In genomic region chr5:35861718-35862117, GRCh38 we compare ENCODE assay signal across 16 cellular contexts. TPM values are rescaled to one million over a fixed set of nuclear protein-coding genes. Genes with fewer than 3 reads are reported as not detected.
DNase-seq lines count a peak whose midpoint lies in the region; ATAC-seq, FAIRE-seq and TF ChIP-seq lines count a peak whose summit lies in the region.
"Had no signal": no experiment of that assay in that cellular context is flagged by ENCODE, and none has a peak within 500 bp of the region (broad histone marks: within the 10 kb centered on the region; RNA-seq: fewer than 3 reads in every experiment).

No MANE protein-coding gene starts in this region.

- DNase-seq in activated naive CD4-positive, alpha-beta T cell treated with anti-CD3 and anti-CD28 coated beads, Interleukin-2, amount 10 ng/mL, durations not matched to agents 7 days and 5 days: no peak
- DNase-seq in activated naive CD4-positive, alpha-beta T cell (lab: John Stamatoyannopoulos, UW): no peak
- DNase-seq in Peyer's patch (no peak), K562 (ENCODE audit: extremely low read depth in 1 of 4, low spot score in 3 of 4) (no peak), GM12891 (ENCODE audit: insufficient read length, low spot score) (no peak), HAP-1 (ENCODE audit: low spot score in 2 of 2) (no peak), activated gamma-delta T cell (lab: John Stamatoyannopoulos, UW) (no peak)
- no peak for DNase-seq in stimulated activated effector memory CD8-positive, alpha-beta T cell treated with anti-CD3 and anti-CD28 coated beads, Interleukin-12 subunit alpha, Interleukin-12 subunit beta, amount 100 ng/mL, for 72 hours (ENCODE audit: low spot score in 2 of 2)
- DNase-seq: DMS53; left ventricle myocardium inferior; NCI-H2029; NCI-H526; stimulated activated CD4-positive, alpha-beta T cell treated with anti-CD3 and anti-CD28 coated beads, Interleukin-4, amount 100 ng/mL, for 1 hour; SW 1271 had no signal

- no peak for TF ChIP-seq RAD21 in K562 (CRISPR knock-in tag; conservative IDR thresholded peaks at IDR 0.05 in 1 of 2, IDR thresholded peaks at IDR 0.05 in 1 of 2)

- 0% methylated on average over 1 of the region's 1 CpG for WGBS in K562 (ENCODE audit: insufficient coverage, low coverage, missing lambda C conversion rate)

- FAIRE-seq in K562 (lab: Jason Lieb, UNC): no peak
- no peak for FAIRE-seq in GM12891 (lab: Jason Lieb, UNC)

- no TSS peak for BruUV-seq in K562 (replicated peaks; lab: Mats Ljungman, UMichigan)

- peak overlapping the region; percentile 90 for H3K4me3 Mint-ChIP-seq in activated naive CD4-positive, alpha-beta T cell treated with anti-CD3 and anti-CD28 coated beads, Interleukin-2, amount 10 ng/mL, durations not matched to agents 7 days and 5 days
- H3K4me3 Mint-ChIP-seq in stimulated activated effector memory CD8-positive, alpha-beta T cell treated with anti-CD3 and anti-CD28 coated beads, Interleukin-12 subunit alpha, Interleukin-12 subunit beta, amount 100 ng/mL, for 72 hours: peak overlapping the region; percentile 68
- H3K4me3 Mint-ChIP-seq: nephron had no signal

- H3K27me3 Mint-ChIP-seq in activated naive CD4-positive, alpha-beta T cell treated with anti-CD3 and anti-CD28 coated beads, Interleukin-2, amount 10 ng/mL, durations not matched to agents 7 days and 5 days: no peaks in the 10 kb centered on the region

- no peak for TF ChIP-seq POLR2A in Peyer's patch (IDR thresholded peaks at IDR 0.05)
- no peak for TF ChIP-seq POLR2A in K562 (conservative IDR thresholded peaks at IDR 0.05)
- no peak for TF ChIP-seq POLR2A in GM12891 (IDR thresholded peaks at IDR 0.05; ENCODE audit: low read depth, low read length)

- peaks cover 15% of the 10 kb centered on the region for H3K9me3 Mint-ChIP-seq in activated naive CD4-positive, alpha-beta T cell treated with anti-CD3 and anti-CD28 coated beads, Interleukin-2, amount 10 ng/mL, durations not matched to agents 7 days and 5 days
- no peaks in the 10 kb centered on the region for H3K9me3 Mint-ChIP-seq in stimulated activated effector memory CD8-positive, alpha-beta T cell treated with anti-CD3 and anti-CD28 coated beads, Interleukin-12 subunit alpha, Interleukin-12 subunit beta, amount 100 ng/mL, for 72 hours

- H4K20me1 ChIP-seq in K562 (replicated peaks; ENCODE audit: control insufficient read depth, insufficient read depth, low read length): no peaks in the 10 kb centered on the region

- no peak for ATAC-seq in K562
- no peak for ATAC-seq in stimulated activated effector memory CD8-positive, alpha-beta T cell treated with anti-CD3 and anti-CD28 coated beads, Interleukin-12 subunit alpha, Interleukin-12 subunit beta, amount 100 ng/mL, for 72 hours

- peak overlapping the region in 3 of 4 donors; percentile 31 to 38 (median 38) for H3K4me3 ChIP-seq in Peyer's patch
- no peak overlapping the region for H3K4me3 ChIP-seq in K562
- H3K4me3 ChIP-seq in HAP-1: no peak overlapping the region
- H3K4me3 ChIP-seq: left ventricle myocardium inferior, right atrium auricular region had no signal

- in situ Hi-C loops in K562 (cut with MboI): no loop called here
- in situ Hi-C loops in HAP-1 (cut with MboI; ENCODE audit: low sequenced_read_pairs): no loop called here

- TF ChIP-seq EP300 in K562 (IDR thresholded peaks at IDR 0.05; ENCODE audit: low read length): no peak

- TF ChIP-seq CTCF in Peyer's patch (IDR thresholded peaks at IDR 0.05) (no peak), K562 (IDR thresholded peaks at IDR 0.05 in 2 of 3, conservative IDR thresholded peaks at IDR 0.05 in 1 of 3; ENCODE audit: insufficient read depth in 2 of 3, low read depth in 1 of 3, low read length in 3 of 3) (no peak)

- H3K9me3 ChIP-seq in Peyer's patch (no peaks in the 10 kb centered on the region), K562 (replicated peaks; ENCODE audit: control insufficient read depth, insufficient read depth, low read depth, low read length) (no peaks in the 10 kb centered on the region), HAP-1 (peaks cover 4% of the 10 kb centered on the region; the same call in 1 of the 2 replicates)
- H3K9me3 ChIP-seq: right atrium auricular region had no signal

- H3K36me3 ChIP-seq in Peyer's patch (no peaks in the 10 kb centered on the region), K562 (ENCODE audit: control insufficient read depth, insufficient read depth, low read length) (no peaks in the 10 kb centered on the region), HAP-1 (replicated peaks) (no peaks in the 10 kb centered on the region)
- H3K36me3 ChIP-seq: left ventricle myocardium inferior, right atrium auricular region had no signal

- POLR2A ChIA-PET in K562 (lab: Yijun Ruan, JAX): no interaction called here

- H3K27ac Mint-ChIP-seq in activated naive CD4-positive, alpha-beta T cell treated with anti-CD3 and anti-CD28 coated beads, Interleukin-2, amount 10 ng/mL, durations not matched to agents 7 days and 5 days: peak overlapping the region; percentile 87
- peak overlapping the region; percentile 92 for H3K27ac Mint-ChIP-seq in stimulated activated effector memory CD8-positive, alpha-beta T cell treated with anti-CD3 and anti-CD28 coated beads, Interleukin-12 subunit alpha, Interleukin-12 subunit beta, amount 100 ng/mL, for 72 hours
- H3K27ac Mint-ChIP-seq: nephron had no signal

- no peak overlapping the region for H3K9ac ChIP-seq in K562 (ENCODE audit: insufficient read depth in 1 of 2, low read depth in 2 of 2, low read length in 2 of 2)

- H3K79me2 ChIP-seq in K562 (ENCODE audit: control insufficient read depth, insufficient read depth, low read length): no peaks in the 10 kb centered on the region

- H3K4me2 ChIP-seq in K562 (ENCODE audit: insufficient read depth, low read length): no peak overlapping the region

- H3K27me3 ChIP-seq in Peyer's patch (no peaks in the 10 kb centered on the region), K562 (ENCODE audit: control insufficient read depth in 2 of 2, insufficient read depth in 2 of 2, low read length in 2 of 2) (no peaks in the 10 kb centered on the region), HAP-1 (ENCODE audit: low read depth) (no peaks in the 10 kb centered on the region)
- H3K27me3 ChIP-seq: right atrium auricular region had no signal

- H3K4me1 Mint-ChIP-seq in activated naive CD4-positive, alpha-beta T cell treated with anti-CD3 and anti-CD28 coated beads, Interleukin-2, amount 10 ng/mL, durations not matched to agents 7 days and 5 days: peaks cover 66% of the 10 kb centered on the region
- peaks cover 65% of the 10 kb centered on the region for H3K4me1 Mint-ChIP-seq in stimulated activated effector memory CD8-positive, alpha-beta T cell treated with anti-CD3 and anti-CD28 coated beads, Interleukin-12 subunit alpha, Interleukin-12 subunit beta, amount 100 ng/mL, for 72 hours

- H2AFZ ChIP-seq in K562 (ENCODE audit: low read depth, low read length): no peak overlapping the region

- intact Hi-C loops in K562 (cut with micrococcal nuclease): no loop called here

- no peaks in the 10 kb centered on the region for H3K9me1 ChIP-seq in K562 (ENCODE audit: control insufficient read depth, insufficient read depth, low read length)

- peak overlapping the region; percentile 7 to 71 (median 59) for H3K27ac ChIP-seq in Peyer's patch
- no peak overlapping the region for H3K27ac ChIP-seq in K562 (ENCODE audit: extremely low read depth, low read depth, low read length)
- H3K27ac ChIP-seq: left ventricle myocardium inferior, right atrium auricular region had no signal

- CTCF ChIA-PET in activated naive CD4-positive, alpha-beta T cell treated with anti-CD3 and anti-CD28 coated beads, Interleukin-2, amount 10 ng/mL, durations not matched to agents 7 days and 5 days (lab: Charles Lee): interaction anchor here (1.5 to 3.6 kb wide), 4 partner anchors 62 to 210 kb away, joined by 3 to 21 read pairs (median 12); no protein-coding TSS in a partner anchor
- CTCF ChIA-PET in K562 (lab: Yijun Ruan, JAX; ENCODE audit: low intra/inter-chr PET ratio): no interaction called here

- peaks cover 87% of the 10 kb centered on the region for H3K36me3 Mint-ChIP-seq in activated naive CD4-positive, alpha-beta T cell treated with anti-CD3 and anti-CD28 coated beads, Interleukin-2, amount 10 ng/mL, durations not matched to agents 7 days and 5 days
- H3K36me3 Mint-ChIP-seq in stimulated activated effector memory CD8-positive, alpha-beta T cell treated with anti-CD3 and anti-CD28 coated beads, Interleukin-12 subunit alpha, Interleukin-12 subunit beta, amount 100 ng/mL, for 72 hours: peaks cover 95% of the 10 kb centered on the region

- H3K4me1 ChIP-seq in Peyer's patch (no peaks in the 10 kb centered on the region), K562 (replicated peaks in 1 of 2; ENCODE audit: control insufficient read depth in 2 of 2, insufficient read depth in 2 of 2, low read length in 2 of 2) (no peaks in the 10 kb centered on the region), HAP-1 (peaks cover 42% of the 10 kb centered on the region)
- H3K4me1 ChIP-seq: left ventricle myocardium inferior, right atrium auricular region had no signal

TF ChIP-seq in K562, 482 proteins besides CTCF, POLR2A, EP300 and RAD21:
- peak; percentile 58 for TF ChIP-seq RFX1 (IDR thresholded peaks at IDR 0.05)
- no peak for TF ChIP-seq ZNF57 (CRISPR knock-in tag; IDR thresholded peaks at IDR 0.05)

TF ChIP-seq in GM12891, 5 proteins besides CTCF, POLR2A, EP300 and RAD21 (continues in another document):
- no peak for TF ChIP-seq TAF1 (IDR thresholded peaks at IDR 0.05; ENCODE audit: low read depth, low read length)
- TF ChIP-seq PAX5 (IDR thresholded peaks at IDR 0.05; ENCODE audit: insufficient read depth, low read length, severe bottlenecking): no peak

RNA-seq across cellular contexts. Expression of gene IL7R, which starts 5.0 kb away (rescaled TPM):
- total RNA-seq in Peyer's patch: 100 to 1,000 TPM in 1 of 4 donors, 10 to 100 TPM in 3; 36.8 to 101 (median 59.4) TPM
- total RNA-seq in K562 (2011; cell fraction: chromatin; rRNA removed; ENCODE audit: low replicate concordance): 0.69 and 0.74 TPM in 2 replicates
- 0.17 TPM in 1 of 2 replicates, not detected in the other for total RNA-seq in K562 (2011; cell fraction: nucleolus; rRNA removed)
- 0.07 and 0.61 TPM in 2 replicates for total RNA-seq in K562 (2011; cell fraction: nucleoplasm; rRNA removed)
- total RNA-seq in K562 (2014; rRNA removed): not detected in 2 replicates
- 0.07 TPM in 1 of 2 replicates, not detected in the other for total RNA-seq in K562 (2014; rRNA removed; fragmentation: Illumina TruSeq; extraction: Trizol)
- total RNA-seq in K562 (2015; rRNA removed; fragmentation: Illumina TruSeq; extraction: Trizol): 0.04 TPM in 1 of 2 replicates, not detected in the other
- total RNA-seq in K562 (2021): 0.98 and 1.1 TPM in 2 replicates
- 0.14 TPM in 1 of 2 replicates, not detected in the other for polyA plus RNA-seq in K562 (2011; rRNA removed)
- polyA plus RNA-seq in K562 (2011; cell fraction: cytosol; rRNA removed): 0.10 and 0.13 TPM in 2 replicates
- 0.03 TPM in 1 of 2 replicates, not detected in the other for polyA plus RNA-seq in K562 (2011; cell fraction: nucleus; rRNA removed)
- polyA plus RNA-seq in K562 (2012): 0.08 and 0.27 TPM in 2 replicates
- polyA plus RNA-seq in K562 (2014; fragmentation: Illumina TruSeq; extraction: Trizol): 0.03 and 0.04 TPM in 2 replicates
- polyA plus RNA-seq in K562 (2014; fragmentation: Nextera tagmentation; extraction: Ambion mirVana): under 1 TPM in 1 of 2 experiments, not detected in 1; 0.11 TPM
- polyA plus RNA-seq in K562 (2014; rRNA removed): 0.03 TPM in 1 of 2 replicates, not detected in the other
- 0.11 TPM in 1 of 2 replicates, not detected in the other for polyA minus RNA-seq in K562 (2011; rRNA and poly(A)+ RNA removed)
- polyA minus RNA-seq in K562 (2011; cell fraction: cytosol; rRNA and poly(A)+ RNA removed): not detected in 2 replicates
- not detected in 2 replicates for polyA minus RNA-seq in K562 (2011; cell fraction: nucleus; rRNA and poly(A)+ RNA removed)
- 0.98 TPM for polyA plus RNA-seq in GM12891 (2012; ENCODE audit: low read depth, missing spikeins)

Comparison
In these comparisons a context has a peak if more than half of its experiments do, and no peak if none do; other contexts are left out.
1. H3K4me3 ChIP-seq: peak in Peyer's patch (3 of 4); none in K562 (single experiment) and HAP-1 (single experiment).
2. RNA of gene IL7R, which starts 5.0 kb away (total RNA-seq): 36.8 to 101 TPM in Peyer's patch; 0.04 to 1.1 TPM in K562; every median in the first group is over 10 times any median in the second.